8 cellular contexts compared by ENCODE assay signal in genomic region chr10:103661951-103662405, GRCh38.
DNase-seq lines count a peak whose midpoint lies in the region; ATAC-seq and TF ChIP-seq lines count a peak whose summit lies in the region.

No MANE protein-coding gene starts in this region.

- H3K27ac Mint-ChIP-seq in activated B cell treated with CpG ODN at 0.5 μM for 24 hours, result no peak overlapping the region
- peak overlapping the region in 1 of 2 donors; percentile 38 for H3K27ac Mint-ChIP-seq in stimulated activated naive CD8-positive, alpha-beta T cell treated with anti-CD3 and anti-CD28 coated beads, Interleukin-15, amount 100 ng/mL, for 72 hours

- no peak for TF ChIP-seq CTCF in activated B cell treated with CpG ODN at 0.5 μM for 24 hours (IDR thresholded peaks at IDR 0.05)

- no peaks in the 10 kb centered on the region for H3K9me3 Mint-ChIP-seq in activated B cell treated with CpG ODN at 0.5 μM for 24 hours
- peaks cover 0 to 12% of the 10 kb centered on the region in 2 donors for H3K9me3 Mint-ChIP-seq in stimulated activated naive CD8-positive, alpha-beta T cell treated with anti-CD3 and anti-CD28 coated beads, Interleukin-15, amount 100 ng/mL, for 72 hours

- DNase-seq in NCI-H2107 treated with DMSO at 0.1 percent for 48 hours (lab: John Stamatoyannopoulos, UW; ENCODE audit: unreplicated experiment), result peak; percentile 1
- no peak for DNase-seq in NCI-H2107 (lab: John Stamatoyannopoulos, UW)
- DNase-seq in activated B cell treated with CpG ODN at 0.5 μM for 24 hours, result no peak
- peak; percentile 62 for DNase-seq in hepatic stellate cell (ENCODE audit: low spot score)
- no peak for DNase-seq in stimulated activated naive CD8-positive, alpha-beta T cell treated with anti-CD3 and anti-CD28 coated beads, Interleukin-15, amount 100 ng/mL, for 72 hours
- no peak for DNase-seq in NK-92 treated with Interleukin-12 subunit alpha and Interleukin-12 subunit beta, amount 100 ng/mL, for 24 hours (lab: John Stamatoyannopoulos, UW)
- DNase-seq in activated CD8-positive, alpha-beta memory T cell treated with anti-CD3 and anti-CD28 coated beads, Interleukin-2, amount 50 U/mL, for 48 hours, result no peak

- POLR2A ChIA-PET in activated B cell treated with CpG ODN at 0.5 μM for 24 hours (lab: Charles Lee), result interaction anchor here (0.7 to 2.3 kb wide), 6 partner anchors 8 to 73 kb away, joined by 3 to 13 read pairs (median 3); no protein-coding TSS in a partner anchor

- H3K4me1 Mint-ChIP-seq in activated B cell treated with CpG ODN at 0.5 μM for 24 hours, result peaks cover 18% of the 10 kb centered on the region
- peaks cover 24% of the 10 kb centered on the region for H3K4me1 Mint-ChIP-seq in stimulated activated naive CD8-positive, alpha-beta T cell treated with anti-CD3 and anti-CD28 coated beads, Interleukin-15, amount 100 ng/mL, for 72 hours

- intact Hi-C loops in activated B cell treated with CpG ODN at 0.5 μM for 24 hours (cut with micrococcal nuclease), result no loop called here

- ATAC-seq in activated B cell treated with CpG ODN at 0.5 μM for 24 hours (ENCODE audit: low read depth) (no peak), GM18519 (IDR thresholded peaks at IDR 0.05; ENCODE audit: low FRiP score, unreplicated experiment) (no peak)
- peak; percentile 1 for ATAC-seq in stimulated activated naive CD8-positive, alpha-beta T cell treated with anti-CD3 and anti-CD28 coated beads, Interleukin-15, amount 100 ng/mL, for 72 hours

- peak overlapping the region; percentile 83 for H3K4me3 Mint-ChIP-seq in activated B cell treated with CpG ODN at 0.5 μM for 24 hours
- peak overlapping the region; percentile 96 to 99 for H3K4me3 Mint-ChIP-seq in stimulated activated naive CD8-positive, alpha-beta T cell treated with anti-CD3 and anti-CD28 coated beads, Interleukin-15, amount 100 ng/mL, for 72 hours

- H3K27me3 Mint-ChIP-seq in activated B cell treated with CpG ODN at 0.5 μM for 24 hours, result no peaks in the 10 kb centered on the region
- H3K27me3 Mint-ChIP-seq in stimulated activated naive CD8-positive, alpha-beta T cell treated with anti-CD3 and anti-CD28 coated beads, Interleukin-15, amount 100 ng/mL, for 72 hours, result no peaks in the 10 kb centered on the region

- H3K36me3 Mint-ChIP-seq in activated B cell treated with CpG ODN at 0.5 μM for 24 hours (ENCODE audit: low read depth), result peaks cover 14% of the 10 kb centered on the region

- CTCF ChIA-PET in activated B cell treated with CpG ODN at 0.5 μM for 24 hours (lab: Charles Lee), result interaction anchor here (0.6 to 3.2 kb wide), 2 partner anchors 24 to 836 kb away, joined by 3 to 15 read pairs; no protein-coding TSS in a partner anchor

Comparison
In these comparisons a context has a peak if more than half of its experiments do, and no peak if none do; other contexts are left out.
1. DNase-seq: peak in NCI-H2107 treated with DMSO at 0.1 percent for 48 hours (single experiment) and hepatic stellate cell (single experiment); none in NCI-H2107 (single experiment), activated B cell treated with CpG ODN at 0.5 μM for 24 hours (single experiment), stimulated activated naive CD8-positive, alpha-beta T cell treated with anti-CD3 and anti-CD28 coated beads, Interleukin-15, amount 100 ng/mL, for 72 hours (0 of 2), NK-92 treated with Interleukin-12 subunit alpha and Interleukin-12 subunit beta, amount 100 ng/mL, for 24 hours (single experiment) and activated CD8-positive, alpha-beta memory T cell treated with anti-CD3 and anti-CD28 coated beads, Interleukin-2, amount 50 U/mL, for 48 hours (single experiment).